Comparison of ENCODE assay signal across 3 cellular contexts in the genomic region with DNA sequence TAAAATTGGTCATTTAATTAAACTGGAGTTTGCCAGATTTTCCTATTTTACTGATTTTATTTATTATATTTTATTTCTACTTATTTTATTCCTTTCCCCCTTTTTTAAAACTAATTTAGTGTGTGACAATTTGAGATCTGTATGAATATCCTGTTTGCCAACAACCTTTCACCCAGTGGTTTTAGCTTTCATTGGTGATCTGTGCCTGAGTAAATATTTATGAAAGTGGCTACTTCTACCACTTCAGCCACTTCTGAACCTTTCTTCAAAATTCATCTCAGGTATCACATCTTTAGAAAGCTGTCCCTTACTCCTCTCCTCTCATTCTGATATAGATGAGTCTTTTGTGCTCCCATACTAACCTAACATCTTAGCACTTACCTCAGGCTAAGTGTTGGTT. TPM values are rescaled to one million over a fixed set of nuclear protein-coding genes. Genes with fewer than 3 reads are reported as not detected.
"Had no signal": no experiment of that assay in that cellular context is flagged by ENCODE, and none has a peak within 500 bp of the region (broad histone marks: within the 10 kb centered on the region; RNA-seq: fewer than 3 reads in every experiment).

No MANE protein-coding gene starts in this region.

RNA-seq across cellular contexts. Expression of a gene that starts 18.3 kb away (rescaled TPM):
- total RNA-seq: GM23248, H4 had no signal
- polyA plus RNA-seq: GM23248, GM23338 had no signal

RNA-seq across cellular contexts. Expression of a gene that starts 30.9 kb away (rescaled TPM):
- polyA plus RNA-seq: GM23338 had no signal
